In the genomic region with DNA sequence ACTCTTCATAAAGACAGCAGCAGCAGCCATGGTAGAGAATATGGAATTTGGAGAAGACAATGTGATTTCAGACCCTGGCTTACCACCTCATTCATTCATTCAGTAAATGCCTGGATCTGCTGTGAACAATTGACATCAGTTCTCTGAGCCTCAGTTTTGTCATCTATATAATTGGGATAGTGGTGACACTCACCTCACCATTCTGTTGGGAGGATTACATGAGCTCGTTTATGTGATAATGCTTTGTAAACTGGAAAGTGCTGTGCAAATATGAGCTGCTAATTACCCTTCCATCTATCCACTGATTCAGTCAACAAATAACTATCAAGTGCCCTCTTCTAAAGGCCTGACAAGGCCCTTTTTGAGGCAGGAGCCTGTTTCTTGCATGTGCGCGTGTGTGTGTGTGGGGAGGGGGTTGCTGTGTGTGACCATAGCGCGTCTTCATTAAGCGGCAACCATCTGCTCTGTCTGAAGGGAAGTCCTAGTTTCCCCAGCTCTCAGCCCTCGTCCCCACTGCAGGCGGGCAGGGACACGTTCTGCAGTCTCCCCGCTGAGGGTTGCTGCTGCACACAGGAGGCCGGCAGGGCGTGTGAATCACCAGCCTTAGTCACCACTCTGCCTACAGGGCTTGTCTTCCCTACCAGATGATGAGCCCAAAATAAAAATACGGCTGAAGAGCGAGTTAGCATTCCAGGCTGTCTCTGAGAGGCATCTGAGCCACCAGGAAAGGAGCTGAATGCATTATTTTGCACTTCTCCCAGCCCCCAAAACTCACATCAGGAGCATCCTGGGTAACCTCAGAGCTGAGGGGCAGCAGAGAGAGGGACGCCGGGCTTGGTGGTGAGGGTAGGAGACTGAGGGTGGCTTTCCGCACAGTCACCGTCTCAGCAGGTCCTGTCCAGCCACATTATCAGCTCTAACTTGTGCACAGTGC, we compare ENCODE assay signal across 8 cellular contexts. TPM values are rescaled to one million over a fixed set of nuclear protein-coding genes. Genes with fewer than 3 reads are reported as not detected.
DNase-seq lines count a peak whose midpoint lies in the region; ATAC-seq and TF ChIP-seq lines count a peak whose summit lies in the region.

No MANE protein-coding gene starts in this region.

- H3K9me3 ChIP-seq in Panc1 (ENCODE audit: control insufficient read depth, insufficient read depth, low read depth, low read length) = no peaks in the 10 kb centered on the region
- H3K9me3 ChIP-seq in CD8-positive, alpha-beta T cell (ENCODE audit: low read length) = no peaks in the 10 kb centered on the region

- H3K4me3 ChIP-seq in Panc1 (ENCODE audit: low read depth in 2 of 2, low read length in 2 of 2) = peak overlapping the region in 1 of 2 experiments; percentile 35; a peak in 2 of 4 replicates
- H3K4me3 ChIP-seq in CD8-positive, alpha-beta T cell (ENCODE audit: low read depth, low read length) = no peak overlapping the region

- TF ChIP-seq CTCF in Panc1 (IDR thresholded peaks at IDR 0.05) = no peak
- no peak for TF ChIP-seq CTCF in CD8-positive, alpha-beta T cell (IDR thresholded peaks at IDR 0.05)

- in situ Hi-C loops in ACHN (cut with HindIII; ENCODE audit: low pct_ligation_motif_present, low pct_unique_long_range_greater_than_20kb, low sequenced_read_pairs) (no loop called here), Panc1 (cut with HindIII; ENCODE audit: low pct_unique_long_range_greater_than_20kb, low sequenced_read_pairs) (no loop called here)

- H3K4me3 Mint-ChIP-seq in CD8-positive, alpha-beta T cell = no peak overlapping the region

- peak; percentile 99 for ATAC-seq in Panc1
- no peak for ATAC-seq in CD8-positive, alpha-beta T cell

- DNase-seq in ACHN (peak; percentile 85), HS-5 (ENCODE audit: low read depth) (peak; percentile 64), Panc1 (ENCODE audit: low read depth, low spot score) (no peak), epidermal melanocyte (ENCODE audit: insufficient read length, low spot score) (peak; percentile 64), occipital lobe (lab: John Stamatoyannopoulos, UW) (peak; percentile 85)
- DNase-seq in CD8-positive, alpha-beta T cell = no peak
- no peak for DNase-seq in activated effector memory CD4-positive, alpha-beta T cell treated with anti-CD3 and anti-CD28 coated beads, Interleukin-2, amount 50 U/mL, for 16 hours
- no peak for DNase-seq in activated naive CD4-positive, alpha-beta T cell treated with Interleukin-2 at 50 U/mL for 16 hours

- peaks cover 15% of the 10 kb centered on the region for H3K27me3 Mint-ChIP-seq in CD8-positive, alpha-beta T cell (ENCODE audit: low read depth)

- no peak overlapping the region for H3K27ac Mint-ChIP-seq in CD8-positive, alpha-beta T cell

- CTCF ChIA-PET in Panc1 (lab: Charles Lee) = no interaction called here
- CTCF ChIA-PET in CD8-positive, alpha-beta T cell (lab: Charles Lee) = no interaction called here

- H3K4me1 Mint-ChIP-seq in CD8-positive, alpha-beta T cell (ENCODE audit: low read depth) = no peaks in the 10 kb centered on the region

- no peaks in the 10 kb centered on the region for H3K36me3 Mint-ChIP-seq in CD8-positive, alpha-beta T cell

- no peak overlapping the region for H3K27ac ChIP-seq in Panc1 (ENCODE audit: low read length)
- no peak overlapping the region for H3K27ac ChIP-seq in CD8-positive, alpha-beta T cell (ENCODE audit: low read depth, low read length)

- no TSS peak for BruUV-seq in Panc1 (replicated peaks; lab: Mats Ljungman, UMichigan)

- no peaks in the 10 kb centered on the region for H3K36me3 ChIP-seq in Panc1 (ENCODE audit: control insufficient read depth, insufficient read depth, low read length)
- no peaks in the 10 kb centered on the region for H3K36me3 ChIP-seq in CD8-positive, alpha-beta T cell (ENCODE audit: insufficient read depth, low read length)

- no peaks in the 10 kb centered on the region for H3K9me3 Mint-ChIP-seq in CD8-positive, alpha-beta T cell

- peaks cover 16% of the 10 kb centered on the region for H3K4me1 ChIP-seq in Panc1 (ENCODE audit: control insufficient read depth, insufficient read depth, low read length)
- H3K4me1 ChIP-seq in CD8-positive, alpha-beta T cell (ENCODE audit: insufficient read depth, low read length) = no peaks in the 10 kb centered on the region

- no peaks in the 10 kb centered on the region for H3K27me3 ChIP-seq in Panc1 (ENCODE audit: control insufficient read depth, insufficient read depth, low read length)
- no peaks in the 10 kb centered on the region for H3K27me3 ChIP-seq in CD8-positive, alpha-beta T cell (ENCODE audit: insufficient read depth, low read length)

- POLR2A ChIA-PET in Panc1 (lab: Charles Lee) = no interaction called here
- POLR2A ChIA-PET in CD8-positive, alpha-beta T cell (lab: Charles Lee) = no interaction called here

- intact Hi-C loops in Panc1 (cut with micrococcal nuclease; ENCODE audit: unreplicated experiment) = no loop called here
- intact Hi-C loops in CD8-positive, alpha-beta T cell (cut with DNase I, micrococcal nuclease) = no loop called here

RNA-seq across cellular contexts. Expression of a gene that starts 19.9 kb away (rescaled TPM):
- total RNA-seq in Panc1 (2021; ENCODE audit: unreplicated experiment) (4.5 TPM), occipital lobe (46.5 TPM)
- polyA plus RNA-seq in Panc1 (2012; ENCODE audit: insufficient read length) = 5.0 TPM
- 1 to 10 TPM; 2.9 to 4.1 TPM for total RNA-seq in CD8-positive, alpha-beta T cell

Comparison
In these comparisons a context has a peak if more than half of its experiments do, and no peak if none do; other contexts are left out.
1. DNase-seq: peak in ACHN (single experiment), HS-5 (single experiment), epidermal melanocyte (single experiment) and occipital lobe (single experiment); none in Panc1 (single experiment), CD8-positive, alpha-beta T cell (0 of 7), activated effector memory CD4-positive, alpha-beta T cell treated with anti-CD3 and anti-CD28 coated beads, Interleukin-2, amount 50 U/mL, for 16 hours (single experiment) and activated naive CD4-positive, alpha-beta T cell treated with Interleukin-2 at 50 U/mL for 16 hours (single experiment).